In genomic region chr4:43882470-43882869, GRCh38 we compare ENCODE assay signal across 1 cellular context.
TF ChIP-seq lines count a peak whose summit lies in the region.

No MANE protein-coding gene starts in this region.

TF ChIP-seq in GM12878, 131 proteins besides CTCF, POLR2A, EP300 and RAD21 (continued from another document):
- TF ChIP-seq MLLT1 (IDR thresholded peaks at IDR 0.05), result no peak
